In genomic region chr12:92596388-92596787, GRCh38 we compare ENCODE assay signal across 14 cellular contexts.
DNase-seq lines count a peak whose midpoint lies in the region; ATAC-seq and TF ChIP-seq lines count a peak whose summit lies in the region.
"Had no signal": no experiment of that assay in that cellular context is flagged by ENCODE, and none has a peak within 500 bp of the region (broad histone marks: within the 10 kb centered on the region; RNA-seq: fewer than 3 reads in every experiment).

No MANE protein-coding gene starts in this region.

- no peak overlapping the region for H2BK15ac ChIP-seq in mesenchymal stem cell (ENCODE audit: low read depth, poor library complexity, severe bottlenecking)

- H3K79me1 ChIP-seq in mesenchymal stem cell (replicated peaks; ENCODE audit: low read length, poor library complexity, severe bottlenecking), result no peaks in the 10 kb centered on the region

- ATAC-seq in CD4-positive, CD25-positive, alpha-beta regulatory T cell (ENCODE audit: low read depth in 2 of 2), result no peak
- ATAC-seq in HG02623 (IDR thresholded peaks at IDR 0.05; ENCODE audit: unreplicated experiment), result no peak
- ATAC-seq: gastroesophageal sphincter, right lobe of liver had no signal

- H2AFZ ChIP-seq in mesenchymal stem cell (ENCODE audit: low read depth, low read length), result no peak overlapping the region

- H3K23ac ChIP-seq in mesenchymal stem cell (ENCODE audit: low read length in 2 of 2), result no peak overlapping the region

- H2BK5ac ChIP-seq in mesenchymal stem cell (ENCODE audit: low read depth, low read length, poor library complexity, severe bottlenecking), result no peak overlapping the region

- H3K4ac ChIP-seq in mesenchymal stem cell (ENCODE audit: low read depth in 1 of 2, low read length in 2 of 2), result peak overlapping the region in 1 of 2 experiments; percentile 59

- peaks cover 32% of the 10 kb centered on the region for H3K4me1 ChIP-seq in CD4-positive, CD25-positive, alpha-beta regulatory T cell (ENCODE audit: control insufficient read depth, insufficient read depth, low read length, poor library complexity, severe bottlenecking)
- H3K4me1 ChIP-seq in mesenchymal stem cell (ENCODE audit: control insufficient read depth, insufficient read depth, low read depth, low read length), result peaks cover 6% of the 10 kb centered on the region
- H3K4me1 ChIP-seq: gastroesophageal sphincter had no signal

- H2BK12ac ChIP-seq in mesenchymal stem cell (ENCODE audit: low read length in 2 of 2), result peak overlapping the region in 1 of 2 experiments; percentile 71

- TF ChIP-seq CTCF in choroid plexus epithelial cell (conservative IDR thresholded peaks at IDR 0.05; ENCODE audit: low read depth, low read length) (no peak), WERI-Rb-1 (IDR thresholded peaks at IDR 0.05; ENCODE audit: low read depth, low read length) (no peak)

- H2AK5ac ChIP-seq in mesenchymal stem cell (ENCODE audit: low read length, severe bottlenecking), result no peak overlapping the region

- no peak for DNase-seq in CD4-positive, CD25-positive, alpha-beta regulatory T cell
- DNase-seq in NCI-H226 (peak; percentile 67), choroid plexus epithelial cell (ENCODE audit: low read depth) (peak; percentile 54), mesenchymal stem cell (peak; percentile 90), cortex of kidney (lab: John Stamatoyannopoulos, UW) (no peak), WERI-Rb-1 (no peak)
- no peak for DNase-seq in activated CD8-positive, alpha-beta memory T cell treated with anti-CD3 and anti-CD28 coated beads, Interleukin-2, amount 50 U/mL, for 48 hours
- DNase-seq: activated CD4-positive, alpha-beta T cell treated with anti-CD3 and anti-CD28 coated beads, Interleukin-2, amount 50 U/mL, for 1 hour; activated effector memory CD4-positive, alpha-beta T cell treated with anti-CD3 and anti-CD28 coated beads, Interleukin-2, amount 50 U/mL, for 16 hours; COR-L47; NCI-H2081; right lobe of liver had no signal

- H3K36me3 ChIP-seq in CD4-positive, CD25-positive, alpha-beta regulatory T cell (ENCODE audit: control insufficient read depth, insufficient read depth, low read length), result no peaks in the 10 kb centered on the region
- H3K36me3 ChIP-seq in mesenchymal stem cell (ENCODE audit: control insufficient read depth in 1 of 2, insufficient read depth in 2 of 2, low read depth in 1 of 2, low read length in 2 of 2) (no peaks in the 10 kb centered on the region), WERI-Rb-1 (no peaks in the 10 kb centered on the region)
- H3K36me3 ChIP-seq: gastroesophageal sphincter, right lobe of liver had no signal

- peaks cover 0 to 26% (median 15%) of the 10 kb centered on the region in 7 donors for H3K9me3 Mint-ChIP-seq in CD4-positive, CD25-positive, alpha-beta regulatory T cell

- H3K4me3 Mint-ChIP-seq in CD4-positive, CD25-positive, alpha-beta regulatory T cell, result no peak overlapping the region

- H3K9me3 ChIP-seq in CD4-positive, CD25-positive, alpha-beta regulatory T cell (ENCODE audit: control insufficient read depth in 2 of 2, low read length in 2 of 2), result peaks cover 5 to 19% of the 10 kb centered on the region in 2 experiments
- H3K9me3 ChIP-seq in mesenchymal stem cell (ENCODE audit: control insufficient read depth, low read length), result no peaks in the 10 kb centered on the region
- H3K9me3 ChIP-seq in WERI-Rb-1 (ENCODE audit: severe bottlenecking), result peaks cover 18% of the 10 kb centered on the region
- H3K9me3 ChIP-seq: right lobe of liver had no signal

- H3K14ac ChIP-seq in mesenchymal stem cell (ENCODE audit: low read length in 2 of 2), result no peak overlapping the region

- no peak overlapping the region for H3K4me2 ChIP-seq in mesenchymal stem cell (ENCODE audit: low read length, poor library complexity, severe bottlenecking)

- H3K27me3 Mint-ChIP-seq in CD4-positive, CD25-positive, alpha-beta regulatory T cell, result no peaks in the 10 kb centered on the region

- WGBS in mesenchymal stem cell, result 2% methylated on average over 5 of the region's 7 CpGs

- no peaks in the 10 kb centered on the region for H3K36me3 Mint-ChIP-seq in CD4-positive, CD25-positive, alpha-beta regulatory T cell

- H3K27ac ChIP-seq in CD4-positive, CD25-positive, alpha-beta regulatory T cell (ENCODE audit: insufficient read depth, low read length, poor library complexity, severe bottlenecking), result no peak overlapping the region
- H3K27ac ChIP-seq in mesenchymal stem cell (ENCODE audit: low read length, poor library complexity, severe bottlenecking) (no peak overlapping the region), WERI-Rb-1 (no peak overlapping the region)
- H3K27ac ChIP-seq: gastroesophageal sphincter, right lobe of liver had no signal

- peak overlapping the region; percentile 80 to 81 for H3K18ac ChIP-seq in mesenchymal stem cell (ENCODE audit: low read depth in 1 of 2, low read length in 2 of 2)

- no peaks in the 10 kb centered on the region for H3K27me3 ChIP-seq in CD4-positive, CD25-positive, alpha-beta regulatory T cell (ENCODE audit: control insufficient read depth, insufficient read depth, low read length)
- no peaks in the 10 kb centered on the region for H3K27me3 ChIP-seq in mesenchymal stem cell (ENCODE audit: control insufficient read depth in 1 of 2, insufficient read depth in 1 of 2, low read length in 2 of 2)
- H3K27me3 ChIP-seq in WERI-Rb-1 (ENCODE audit: insufficient read depth, low read depth, severe bottlenecking), result no peaks in the 10 kb centered on the region
- H3K27me3 ChIP-seq: gastroesophageal sphincter, right lobe of liver had no signal

- no peak overlapping the region for H2BK120ac ChIP-seq in mesenchymal stem cell (ENCODE audit: low read depth, low read length)

- H3K4me3 ChIP-seq in CD4-positive, CD25-positive, alpha-beta regulatory T cell (ENCODE audit: low read depth, low read length), result no peak overlapping the region
- H3K4me3 ChIP-seq in choroid plexus epithelial cell (ENCODE audit: low read depth, low read length) (no peak overlapping the region), mesenchymal stem cell (ENCODE audit: insufficient read depth in 1 of 2, low read depth in 1 of 2, low read length in 2 of 2) (no peak overlapping the region), WERI-Rb-1 (ENCODE audit: low read depth, low read length) (no peak overlapping the region)
- H3K4me3 ChIP-seq: gastroesophageal sphincter, right lobe of liver had no signal

- H4K8ac ChIP-seq in mesenchymal stem cell (ENCODE audit: low read length), result no peak overlapping the region

- H4K91ac ChIP-seq in mesenchymal stem cell (ENCODE audit: low read length), result peak overlapping the region; percentile 76

- H3K4me1 Mint-ChIP-seq in CD4-positive, CD25-positive, alpha-beta regulatory T cell, result peaks cover 10 to 45% (median 31%) of the 10 kb centered on the region in 4 donors

- peak overlapping the region; percentile 54 to 96 (median 67) for H3K27ac Mint-ChIP-seq in CD4-positive, CD25-positive, alpha-beta regulatory T cell

- no peak overlapping the region for H3K9ac ChIP-seq in mesenchymal stem cell (ENCODE audit: low read length)

Comparison
In these comparisons a context has a peak if more than half of its experiments do, and no peak if none do; other contexts are left out.
1. DNase-seq: peak in NCI-H226 (single experiment), choroid plexus epithelial cell (single experiment) and mesenchymal stem cell (single experiment); none in CD4-positive, CD25-positive, alpha-beta regulatory T cell (0 of 3), cortex of kidney (single experiment), activated CD8-positive, alpha-beta memory T cell treated with anti-CD3 and anti-CD28 coated beads, Interleukin-2, amount 50 U/mL, for 48 hours (single experiment) and WERI-Rb-1 (single experiment).